ENCODE assay signal across 8 cellular contexts in the genomic region with DNA sequence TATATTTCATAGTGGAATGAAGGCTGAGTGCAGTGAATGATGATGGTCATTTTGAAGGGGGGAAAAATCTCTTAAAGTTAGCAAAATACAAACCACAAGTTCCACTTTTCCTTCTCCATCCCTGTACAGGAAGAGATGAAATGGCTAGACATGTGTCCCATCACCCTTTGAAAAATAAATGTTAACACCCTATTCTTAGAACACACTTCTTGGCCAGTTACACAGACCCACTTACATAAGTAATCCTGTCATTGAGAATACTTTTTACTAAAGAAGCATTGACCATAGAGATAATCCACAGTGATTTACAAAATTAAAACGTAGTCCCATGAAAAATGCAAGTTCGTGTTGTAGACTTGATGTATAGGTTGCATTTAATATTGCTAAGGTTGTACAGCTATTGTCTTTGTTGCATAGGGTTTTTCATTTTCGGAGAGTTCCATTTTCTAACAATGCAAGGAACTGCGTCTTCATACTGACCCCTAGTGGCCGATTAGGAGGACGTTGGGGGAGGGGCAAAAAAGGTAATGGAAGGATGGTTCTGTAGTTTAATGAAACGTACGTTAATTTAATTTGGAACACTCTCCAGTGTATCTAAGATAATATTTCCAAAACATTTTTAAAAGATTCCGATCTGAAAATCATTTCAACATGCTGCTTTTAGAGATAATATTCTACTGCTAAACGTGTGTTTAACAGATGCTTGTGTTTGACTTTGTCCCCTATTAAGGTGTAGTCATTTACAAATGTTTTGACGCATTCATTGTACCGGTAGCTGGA.
DNase-seq lines count a peak whose midpoint lies in the region; ATAC-seq and TF ChIP-seq lines count a peak whose summit lies in the region.

No MANE protein-coding gene starts in this region.

- TF ChIP-seq CTCF in AG09309 (IDR thresholded peaks at IDR 0.05; ENCODE audit: control insufficient read depth, insufficient read depth, low read depth, low read length, missing control alignments) (peak; percentile 92), heart right ventricle (IDR thresholded peaks at IDR 0.05) (peak; percentile 80 to 96 (median 91))

- no peaks in the 10 kb centered on the region for H3K9me3 ChIP-seq in adipocyte (ENCODE audit: control insufficient read depth, low read length)
- H3K9me3 ChIP-seq in heart right ventricle, result no peaks in the 10 kb centered on the region

- H3K36me3 ChIP-seq in adipocyte (ENCODE audit: control insufficient read depth, insufficient read depth, low read length, severe bottlenecking) (no peaks in the 10 kb centered on the region), heart right ventricle (no peaks in the 10 kb centered on the region)

- ATAC-seq in GM19463 (IDR thresholded peaks at IDR 0.05; ENCODE audit: unreplicated experiment) (peak; percentile 63), heart right ventricle (peak; percentile 58 to 88 (median 78)), GM21576 (IDR thresholded peaks at IDR 0.05; ENCODE audit: unreplicated experiment) (no peak)

- no peaks in the 10 kb centered on the region for H3K4me1 ChIP-seq in adipocyte (ENCODE audit: control insufficient read depth, insufficient read depth, low read length)
- H3K4me1 ChIP-seq in heart right ventricle, result peaks cover 0 to 13% (median 2%) of the 10 kb centered on the region in 9 donors

- H3K4me3 ChIP-seq in AG09309 (ENCODE audit: control insufficient read depth, low read depth, low read length) (no peak overlapping the region), adipocyte (ENCODE audit: low read length) (no peak overlapping the region), heart right ventricle (peak overlapping the region in 2 of 10 donors; percentile 23 to 32)

- intact Hi-C loops in heart right ventricle (cut with DNase I), result loop anchor here (1.0 to 10.0 kb wide), 25 partner anchors 79 to 1494 kb away; partner anchors contain the start of genes PIP4K2A (in 3 of the 10) and BMI1 (in 2 of the 10)

- no peak overlapping the region for H3K27ac ChIP-seq in heart right ventricle

- 4 to 6% methylated on average over 12 of the region's 12 CpGs for WGBS in heart right ventricle, 2 donors

- peaks cover 6% of the 10 kb centered on the region for H3K27me3 ChIP-seq in adipocyte (replicated peaks; ENCODE audit: control insufficient read depth, insufficient read depth, low read length)
- H3K27me3 ChIP-seq in heart right ventricle, result peaks cover 0 to 3% (median 0%) of the 10 kb centered on the region in 7 donors

- peak; percentile 7 for DNase-seq in AG09309 (ENCODE audit: low read depth)
- DNase-seq in NAMALWA (ENCODE audit: low spot score), result peak; percentile 85
- DNase-seq in SW 1271 (lab: John Stamatoyannopoulos, UW), result peak; percentile 23 to 58
- peak; percentile 90 for DNase-seq in adipocyte (ENCODE audit: low read depth)
- DNase-seq in heart right ventricle, result peak in 1 of 2 donors; percentile 71
- DNase-seq in retina, result peak; percentile 77

- no peak overlapping the region for H3K9ac ChIP-seq in adipocyte (ENCODE audit: low read length)
